Comparison of ENCODE assay signal across 20 cellular contexts in genomic region chr11:11449327-11449726, GRCh38.
DNase-seq lines count a peak whose midpoint lies in the region; ATAC-seq and TF ChIP-seq lines count a peak whose summit lies in the region.
"Had no signal": no experiment of that assay in that cellular context is flagged by ENCODE, and none has a peak within 500 bp of the region (broad histone marks: within the 10 kb centered on the region; RNA-seq: fewer than 3 reads in every experiment).

No MANE protein-coding gene starts in this region.

- no peak overlapping the region for H3K4me3 Mint-ChIP-seq in chondrocyte (ENCODE audit: unreplicated experiment)
- no peak overlapping the region for H3K4me3 Mint-ChIP-seq in endodermal cell
- H3K4me3 Mint-ChIP-seq: CD8-positive, alpha-beta memory T cell had no signal

- H2AFZ ChIP-seq in IMR-90 (replicated peaks; ENCODE audit: low read length, poor library complexity) (no peak overlapping the region), trophoblast cell (ENCODE audit: insufficient read depth, low read length, poor library complexity) (no peak overlapping the region)

- dilution Hi-C loops in IMR-90 (cut with HindIII; ENCODE audit: low sequenced_read_pairs, unreplicated experiment), result no loop called here

- H4K8ac ChIP-seq in IMR-90 (ENCODE audit: low read depth in 2 of 2, low read length in 2 of 2), result peak overlapping the region; percentile 38 to 92; a peak in 3 of 4 replicates
- H4K8ac ChIP-seq in trophoblast cell (ENCODE audit: low read depth, low read length), result no peak overlapping the region

- no peak overlapping the region for H2BK12ac ChIP-seq in trophoblast cell (ENCODE audit: low read length)

- no peak for TF ChIP-seq RAD21 in IMR-90 (IDR thresholded peaks at IDR 0.05; ENCODE audit: low read length)

- peaks cover 17% of the 10 kb centered on the region for H3K9me1 ChIP-seq in IMR-90 (ENCODE audit: insufficient read depth, low read length)

- peak overlapping the region; percentile 6 for H3K27ac Mint-ChIP-seq in chondrocyte (ENCODE audit: unreplicated experiment)
- H3K27ac Mint-ChIP-seq in endodermal cell, result no peak overlapping the region

- H3K4me1 Mint-ChIP-seq in chondrocyte (ENCODE audit: low read depth), result peaks cover 69% of the 10 kb centered on the region
- H3K4me1 Mint-ChIP-seq in endodermal cell, result peaks cover 4% of the 10 kb centered on the region
- H3K4me1 Mint-ChIP-seq: CD8-positive, alpha-beta memory T cell had no signal

- no TSS peak for BruUV-seq in IMR-90 (replicated peaks; lab: Mats Ljungman, UMichigan)

- H3K4me1 ChIP-seq in IMR-90 (ENCODE audit: control insufficient read depth, insufficient read depth, low read length) (peaks cover 14% of the 10 kb centered on the region), trophoblast cell (ENCODE audit: control insufficient read depth in 1 of 2, insufficient read depth in 2 of 2, low read length in 2 of 2) (peaks cover 3% of the 10 kb centered on the region in 2 experiments), endodermal cell (ENCODE audit: control insufficient read depth, insufficient read depth, low read length) (peaks cover 3% of the 10 kb centered on the region)
- H3K4me1 ChIP-seq: Peyer's patch had no signal

- no peak for ATAC-seq in IMR-90 (ENCODE audit: low read depth)
- ATAC-seq in HG03354 (IDR thresholded peaks at IDR 0.05; ENCODE audit: poor library complexity, severe bottlenecking, unreplicated experiment), result no peak

- TF ChIP-seq CTCF in IMR-90 (conservative IDR thresholded peaks at IDR 0.05; ENCODE audit: low read depth, low read length) (no peak), chondrocyte (IDR thresholded peaks at IDR 0.05) (no peak), endodermal cell (conservative IDR thresholded peaks at IDR 0.05) (no peak)

- H3K9ac ChIP-seq in IMR-90 (ENCODE audit: low read depth, low read length) (no peak overlapping the region), trophoblast cell (ENCODE audit: low read length) (no peak overlapping the region), endodermal cell (ENCODE audit: extremely low read depth, low read length, poor library complexity, severe bottlenecking) (no peak overlapping the region)

- no peaks in the 10 kb centered on the region for H3K79me2 ChIP-seq in trophoblast cell (ENCODE audit: control insufficient read depth, insufficient read depth, low read length, poor library complexity)

- no peaks in the 10 kb centered on the region for H3K36me3 ChIP-seq in IMR-90 (ENCODE audit: control insufficient read depth, insufficient read depth, low read length)
- H3K36me3 ChIP-seq in trophoblast cell (ENCODE audit: control insufficient read depth in 1 of 2, insufficient read depth in 2 of 2, low read length in 2 of 2), result no peaks in the 10 kb centered on the region
- H3K36me3 ChIP-seq in endodermal cell (ENCODE audit: control insufficient read depth, insufficient read depth, low read length), result no peaks in the 10 kb centered on the region
- H3K36me3 ChIP-seq: MG63, Peyer's patch had no signal

- DNase-seq in COR-L47 (lab: John Stamatoyannopoulos, UW) (peak; percentile 14), IMR-90 (no peak), chondrocyte (ENCODE audit: low spot score) (no peak), trophoblast cell (peak; percentile 34 to 35), D341Med (ENCODE audit: low spot score) (no peak), endodermal cell (no peak)
- DNase-seq: ACHN; C1 segment of cervical spinal cord; CD8-positive, alpha-beta memory T cell; DMS 273 treated with DMSO at 0.1 percent for 48 hours; DND-41; Kasumi-1; MG63; NCI-H1092; NCI-H1436 treated with DMSO at 0.1 percent for 48 hours; NCI-H2081 treated with DMSO at 0.1 percent for 48 hours; NCI-H446 treated with DMSO at 0.1 percent for 48 hours; Peyer's patch; SHP77 treated with DMSO at 0.1 percent for 48 hours had no signal

- POLR2A ChIA-PET in IMR-90 (lab: Charles Lee; ENCODE audit: unreplicated experiment), result no interaction called here

- H2BK5ac ChIP-seq in IMR-90 (ENCODE audit: low read depth, low read length, poor library complexity, severe bottlenecking) (no peak overlapping the region), trophoblast cell (ENCODE audit: low read depth, low read length, poor library complexity) (no peak overlapping the region)

- H2AK9ac ChIP-seq in IMR-90 (replicated peaks; ENCODE audit: low read depth, low read length, poor library complexity), result no peak overlapping the region

- H3K56ac ChIP-seq in IMR-90 (ENCODE audit: extremely low read depth, insufficient read depth, low read length), result no peak overlapping the region

- H4K20me1 ChIP-seq in IMR-90 (ENCODE audit: insufficient read depth, low read length), result no peaks in the 10 kb centered on the region

- H4K91ac ChIP-seq in IMR-90 (ENCODE audit: insufficient read depth, low read depth, low read length) (peak overlapping the region; percentile 98), trophoblast cell (ENCODE audit: low read depth, low read length) (no peak overlapping the region)

- H3K79me1 ChIP-seq in IMR-90 (ENCODE audit: low read depth in 1 of 2, low read length in 2 of 2), result no peaks in the 10 kb centered on the region
- no peaks in the 10 kb centered on the region for H3K79me1 ChIP-seq in trophoblast cell (ENCODE audit: low read length)

- H2BK120ac ChIP-seq in IMR-90 (ENCODE audit: low read depth, low read length) (peak overlapping the region; percentile 99), trophoblast cell (ENCODE audit: insufficient read depth, low read length, poor library complexity) (no peak overlapping the region)

- H3K4me2 ChIP-seq in IMR-90 (ENCODE audit: low read depth, low read length), result no peak overlapping the region
- H3K4me2 ChIP-seq in trophoblast cell (ENCODE audit: low read length), result no peak overlapping the region

- H2BK20ac ChIP-seq in IMR-90 (ENCODE audit: low read depth, low read length), result peak overlapping the region; percentile 99

- CTCF ChIA-PET in IMR-90 (lab: Yijun Ruan, JAX), result no interaction called here

- 0 out of 2 replicates have a peak overlapping the region, but pooled peaks have one; percentile 24 for H3K18ac ChIP-seq in IMR-90 (ENCODE audit: low read depth, low read length)
- no peak overlapping the region for H3K18ac ChIP-seq in trophoblast cell (ENCODE audit: low read length)

- H4K12ac ChIP-seq in trophoblast cell (ENCODE audit: low read depth, low read length), result no peak overlapping the region

- TF ChIP-seq POLR2A in IMR-90 (IDR thresholded peaks at IDR 0.05; ENCODE audit: low read depth, low read length), result no peak

- H2AK5ac ChIP-seq in IMR-90 (ENCODE audit: low read depth, low read length) (peak overlapping the region; percentile 57; the same call in 1 of the 2 replicates), trophoblast cell (ENCODE audit: low read length) (no peak overlapping the region)

- no CpG with 5 or more reads among the region's 3 CpGs for WGBS in IMR-90 (ENCODE audit: extremely low coverage in 2 of 2, insufficient read length in 1 of 2), 2 experiments
- WGBS in trophoblast cell (ENCODE audit: extremely low coverage, insufficient coverage, insufficient read length), result no CpG with 5 or more reads among the region's 3 CpGs
- WGBS in endodermal cell (ENCODE audit: insufficient coverage in 1 of 2, insufficient read length in 1 of 2), 2 experiments, result 80 to 89% methylated on average over 1 to 3 of the region's 3 CpGs

- H3K4ac ChIP-seq in IMR-90 (ENCODE audit: low read depth, low read length) (peak overlapping the region; percentile 80), trophoblast cell (ENCODE audit: low read depth, low read length) (no peak overlapping the region)

- no peaks in the 10 kb centered on the region for H3K9me3 Mint-ChIP-seq in chondrocyte (ENCODE audit: low read depth)
- no peaks in the 10 kb centered on the region for H3K9me3 Mint-ChIP-seq in endodermal cell
- H3K9me3 Mint-ChIP-seq: CD8-positive, alpha-beta memory T cell had no signal

- H3K36me3 Mint-ChIP-seq in chondrocyte (ENCODE audit: low read depth) (peaks cover 12% of the 10 kb centered on the region), endodermal cell (ENCODE audit: low read depth) (no peaks in the 10 kb centered on the region)
- H3K36me3 Mint-ChIP-seq: CD8-positive, alpha-beta memory T cell had no signal

- peak overlapping the region; percentile 58 for H3K14ac ChIP-seq in IMR-90 (replicated peaks; ENCODE audit: low read depth, low read length)
- no peak overlapping the region for H3K14ac ChIP-seq in trophoblast cell (ENCODE audit: low read length)

- H3K9me3 ChIP-seq in IMR-90 (ENCODE audit: control insufficient read depth, insufficient read depth, low read length) (no peaks in the 10 kb centered on the region), trophoblast cell (ENCODE audit: insufficient read depth, low read depth, low read length) (peaks cover 6% of the 10 kb centered on the region), endodermal cell (ENCODE audit: control insufficient read depth, low read length) (no peaks in the 10 kb centered on the region)
- H3K9me3 ChIP-seq: MG63, Peyer's patch had no signal

- H3K27ac ChIP-seq in IMR-90 (ENCODE audit: insufficient read depth, low read length), result no peak overlapping the region
- no peak overlapping the region for H3K27ac ChIP-seq in trophoblast cell (ENCODE audit: low read depth, low read length)
- no peak overlapping the region for H3K27ac ChIP-seq in endodermal cell (ENCODE audit: low read depth, low read length)
- H3K27ac ChIP-seq: Peyer's patch had no signal

- intact Hi-C loops in IMR-90 (cut with micrococcal nuclease), result no loop called here

- H3K4me3 ChIP-seq in IMR-90 (ENCODE audit: insufficient read depth, low read depth, low read length), result no peak overlapping the region
- H3K4me3 ChIP-seq in trophoblast cell (ENCODE audit: low read depth, low read length), result no peak overlapping the region
- no peak overlapping the region for H3K4me3 ChIP-seq in endodermal cell (ENCODE audit: low read length)
- H3K4me3 ChIP-seq: MG63, Peyer's patch had no signal

- H3K27me3 ChIP-seq in IMR-90 (ENCODE audit: control insufficient read depth, insufficient read depth, low read length) (no peaks in the 10 kb centered on the region), trophoblast cell (ENCODE audit: insufficient read depth, low read length) (no peaks in the 10 kb centered on the region), endodermal cell (ENCODE audit: control insufficient read depth, insufficient read depth, low read length, poor library complexity, severe bottlenecking) (no peaks in the 10 kb centered on the region)
- H3K27me3 ChIP-seq: MG63, Peyer's patch had no signal

- H4K5ac ChIP-seq in IMR-90 (ENCODE audit: low read depth, low read length), result no peak overlapping the region

- H3K23ac ChIP-seq in IMR-90 (ENCODE audit: low read depth, low read length) (no peak overlapping the region), trophoblast cell (ENCODE audit: low read length) (no peak overlapping the region)

- no peaks in the 10 kb centered on the region for H3K27me3 Mint-ChIP-seq in chondrocyte (ENCODE audit: low read depth)
- no peaks in the 10 kb centered on the region for H3K27me3 Mint-ChIP-seq in endodermal cell (ENCODE audit: insufficient read depth)

- in situ Hi-C loops in IMR-90 (cut with MboI; ENCODE audit: low sequenced_read_pairs), result no loop called here

- H2BK15ac ChIP-seq in IMR-90 (ENCODE audit: low read depth, low read length), result peak overlapping the region; percentile 78

TF ChIP-seq in IMR-90, 13 proteins besides CTCF, POLR2A, EP300 and RAD21 (continues in another document):
- TF ChIP-seq FOS (IDR thresholded peaks at IDR 0.05; ENCODE audit: low read depth, low read length) (no peak), MAZ (IDR thresholded peaks at IDR 0.05; ENCODE audit: borderline replicate concordance, low read depth, low read length) (no peak), BHLHE40 (IDR thresholded peaks at IDR 0.05; ENCODE audit: low read depth, low read length) (no peak)

Comparison
In these comparisons a context has a peak if more than half of its experiments do, and no peak if none do; other contexts are left out.
1. DNase-seq: peak in COR-L47 (single experiment) and trophoblast cell (2 of 2); none in IMR-90 (single experiment), chondrocyte (single experiment), D341Med (single experiment) and endodermal cell (single experiment).